ENCODE assay signal across 4 cellular contexts in the genomic region with DNA sequence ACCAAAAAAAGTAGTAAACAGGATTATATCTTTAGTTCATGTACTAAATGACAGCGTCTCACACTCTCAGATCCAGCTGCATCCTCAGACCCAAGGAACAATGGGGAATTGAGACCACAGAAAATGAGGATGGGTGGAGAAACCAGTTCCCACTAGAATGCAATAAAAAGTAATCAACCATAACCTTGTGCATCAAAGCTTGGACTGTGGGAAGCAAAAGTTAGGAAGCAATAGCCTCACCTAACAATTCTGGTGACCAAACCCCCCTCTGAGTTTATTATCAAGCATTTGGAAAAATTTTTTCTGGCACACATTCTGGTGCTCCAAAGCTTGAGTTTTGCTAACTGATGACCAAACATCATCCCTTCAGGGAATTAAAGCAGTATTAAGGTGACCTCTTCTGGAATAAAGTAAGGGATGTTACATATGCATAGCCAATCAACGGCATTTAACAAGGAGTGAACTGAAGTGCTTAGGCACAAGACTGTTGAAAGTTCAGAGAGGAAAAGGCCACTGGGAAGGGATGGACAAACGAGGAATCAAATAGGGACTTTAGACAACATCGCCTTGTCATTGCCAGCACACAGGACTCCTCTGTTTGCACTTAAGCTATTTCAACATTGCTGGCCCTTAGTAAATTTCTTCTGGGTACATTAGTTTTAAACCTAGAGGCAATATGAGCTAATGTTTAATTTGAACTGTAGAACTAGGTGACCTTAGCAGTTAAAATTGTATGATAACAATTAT.
TF ChIP-seq lines count a peak whose summit lies in the region.

No MANE protein-coding gene starts in this region.

TF ChIP-seq in A549, 52 proteins besides CTCF, POLR2A, EP300 and RAD21 (continues in another document):
- no peak for TF ChIP-seq SREBF2 (IDR thresholded peaks at IDR 0.05)
- TF ChIP-seq ZFP36 (IDR thresholded peaks at IDR 0.05; ENCODE audit: borderline replicate concordance, partially characterized antibody): no peak
- TF ChIP-seq RCOR1 (IDR thresholded peaks at IDR 0.05; ENCODE audit: low read depth, low read length): no peak
- TF ChIP-seq, protein P1, sequence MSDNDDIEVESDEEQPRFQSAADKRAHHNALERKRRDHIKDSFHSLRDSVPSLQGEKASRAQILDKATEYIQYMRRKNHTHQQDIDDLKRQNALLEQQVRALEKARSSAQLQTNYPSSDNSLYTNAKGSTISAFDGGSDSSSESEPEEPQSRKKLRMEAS (IDR thresholded peaks at IDR 0.05): no peak
- no peak for TF ChIP-seq RARB (CRISPR knock-in tag; IDR thresholded peaks at IDR 0.05)
- TF ChIP-seq, protein P2, sequence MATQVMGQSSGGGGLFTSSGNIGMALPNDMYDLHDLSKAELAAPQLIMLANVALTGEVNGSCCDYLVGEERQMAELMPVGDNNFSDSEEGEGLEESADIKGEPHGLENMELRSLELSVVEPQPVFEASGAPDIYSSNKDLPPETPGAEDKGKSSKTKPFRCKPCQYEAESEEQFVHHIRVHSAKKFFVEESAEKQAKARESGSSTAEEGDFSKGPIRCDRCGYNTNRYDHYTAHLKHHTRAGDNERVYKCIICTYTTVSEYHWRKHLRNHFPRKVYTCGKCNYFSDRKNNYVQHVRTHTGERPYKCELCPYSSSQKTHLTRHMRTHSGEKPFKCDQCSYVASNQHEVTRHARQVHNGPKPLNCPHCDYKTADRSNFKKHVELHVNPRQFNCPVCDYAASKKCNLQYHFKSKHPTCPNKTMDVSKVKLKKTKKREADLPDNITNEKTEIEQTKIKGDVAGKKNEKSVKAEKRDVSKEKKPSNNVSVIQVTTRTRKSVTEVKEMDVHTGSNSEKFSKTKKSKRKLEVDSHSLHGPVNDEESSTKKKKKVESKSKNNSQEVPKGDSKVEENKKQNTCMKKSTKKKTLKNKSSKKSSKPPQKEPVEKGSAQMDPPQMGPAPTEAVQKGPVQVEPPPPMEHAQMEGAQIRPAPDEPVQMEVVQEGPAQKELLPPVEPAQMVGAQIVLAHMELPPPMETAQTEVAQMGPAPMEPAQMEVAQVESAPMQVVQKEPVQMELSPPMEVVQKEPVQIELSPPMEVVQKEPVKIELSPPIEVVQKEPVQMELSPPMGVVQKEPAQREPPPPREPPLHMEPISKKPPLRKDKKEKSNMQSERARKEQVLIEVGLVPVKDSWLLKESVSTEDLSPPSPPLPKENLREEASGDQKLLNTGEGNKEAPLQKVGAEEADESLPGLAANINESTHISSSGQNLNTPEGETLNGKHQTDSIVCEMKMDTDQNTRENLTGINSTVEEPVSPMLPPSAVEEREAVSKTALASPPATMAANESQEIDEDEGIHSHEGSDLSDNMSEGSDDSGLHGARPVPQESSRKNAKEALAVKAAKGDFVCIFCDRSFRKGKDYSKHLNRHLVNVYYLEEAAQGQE (IDR thresholded peaks at IDR 0.05): no peak
- TF ChIP-seq RFX5 (IDR thresholded peaks at IDR 0.05): no peak
- TF ChIP-seq ZNF302 (CRISPR knock-in tag; IDR thresholded peaks at IDR 0.05): no peak
- TF ChIP-seq PHF8 (IDR thresholded peaks at IDR 0.05; ENCODE audit: borderline replicate concordance, low read depth): no peak
- TF ChIP-seq, protein P3, sequence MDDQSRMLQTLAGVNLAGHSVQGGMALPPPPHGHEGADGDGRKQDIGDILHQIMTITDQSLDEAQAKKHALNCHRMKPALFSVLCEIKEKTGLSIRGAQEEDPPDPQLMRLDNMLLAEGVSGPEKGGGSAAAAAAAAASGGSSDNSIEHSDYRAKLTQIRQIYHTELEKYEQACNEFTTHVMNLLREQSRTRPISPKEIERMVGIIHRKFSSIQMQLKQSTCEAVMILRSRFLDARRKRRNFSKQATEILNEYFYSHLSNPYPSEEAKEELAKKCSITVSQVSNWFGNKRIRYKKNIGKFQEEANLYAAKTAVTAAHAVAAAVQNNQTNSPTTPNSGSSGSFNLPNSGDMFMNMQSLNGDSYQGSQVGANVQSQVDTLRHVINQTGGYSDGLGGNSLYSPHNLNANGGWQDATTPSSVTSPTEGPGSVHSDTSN (IDR thresholded peaks at IDR 0.05): no peak

TF ChIP-seq in HEK293, 187 proteins besides CTCF, POLR2A, EP300 and RAD21:
- no peak for TF ChIP-seq ZNF146 (tag by site-specific recombination; IDR thresholded peaks at IDR 0.05)
- no peak for TF ChIP-seq ZBTB21 (tag by site-specific recombination; IDR thresholded peaks at IDR 0.05)
- TF ChIP-seq KLF16 (tag by site-specific recombination; IDR thresholded peaks at IDR 0.05): no peak
- TF ChIP-seq, protein P4, sequence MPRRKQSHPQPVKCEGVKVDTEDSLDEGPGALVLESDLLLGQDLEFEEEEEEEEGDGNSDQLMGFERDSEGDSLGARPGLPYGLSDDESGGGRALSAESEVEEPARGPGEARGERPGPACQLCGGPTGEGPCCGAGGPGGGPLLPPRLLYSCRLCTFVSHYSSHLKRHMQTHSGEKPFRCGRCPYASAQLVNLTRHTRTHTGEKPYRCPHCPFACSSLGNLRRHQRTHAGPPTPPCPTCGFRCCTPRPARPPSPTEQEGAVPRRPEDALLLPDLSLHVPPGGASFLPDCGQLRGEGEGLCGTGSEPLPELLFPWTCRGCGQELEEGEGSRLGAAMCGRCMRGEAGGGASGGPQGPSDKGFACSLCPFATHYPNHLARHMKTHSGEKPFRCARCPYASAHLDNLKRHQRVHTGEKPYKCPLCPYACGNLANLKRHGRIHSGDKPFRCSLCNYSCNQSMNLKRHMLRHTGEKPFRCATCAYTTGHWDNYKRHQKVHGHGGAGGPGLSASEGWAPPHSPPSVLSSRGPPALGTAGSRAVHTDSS (tag by site-specific recombination; IDR thresholded peaks at IDR 0.05): no peak
- TF ChIP-seq ZNF830 (tag by site-specific recombination; IDR thresholded peaks at IDR 0.05; ENCODE audit: low read depth): no peak
- TF ChIP-seq, protein P5, sequence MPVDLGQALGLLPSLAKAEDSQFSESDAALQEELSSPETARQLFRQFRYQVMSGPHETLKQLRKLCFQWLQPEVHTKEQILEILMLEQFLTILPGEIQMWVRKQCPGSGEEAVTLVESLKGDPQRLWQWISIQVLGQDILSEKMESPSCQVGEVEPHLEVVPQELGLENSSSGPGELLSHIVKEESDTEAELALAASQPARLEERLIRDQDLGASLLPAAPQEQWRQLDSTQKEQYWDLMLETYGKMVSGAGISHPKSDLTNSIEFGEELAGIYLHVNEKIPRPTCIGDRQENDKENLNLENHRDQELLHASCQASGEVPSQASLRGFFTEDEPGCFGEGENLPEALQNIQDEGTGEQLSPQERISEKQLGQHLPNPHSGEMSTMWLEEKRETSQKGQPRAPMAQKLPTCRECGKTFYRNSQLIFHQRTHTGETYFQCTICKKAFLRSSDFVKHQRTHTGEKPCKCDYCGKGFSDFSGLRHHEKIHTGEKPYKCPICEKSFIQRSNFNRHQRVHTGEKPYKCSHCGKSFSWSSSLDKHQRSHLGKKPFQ (tag by site-specific recombination; IDR thresholded peaks at IDR 0.05): 0 out of 2 replicates have a peak, but pooled peaks have one; percentile 33
- no peak for TF ChIP-seq OSR2 (tag by site-specific recombination; IDR thresholded peaks at IDR 0.05)

TF ChIP-seq in H1, 55 proteins besides CTCF, POLR2A, EP300 and RAD21:
- TF ChIP-seq TAF1 (IDR thresholded peaks at IDR 0.05; ENCODE audit: low read depth, low read length) (no peak), RNF2 (IDR thresholded peaks at IDR 0.05; ENCODE audit: borderline replicate concordance, low read depth, low read length, missing control alignments, poor library complexity, severe bottlenecking) (no peak), SUZ12 (IDR thresholded peaks at IDR 0.05; ENCODE audit: low read length) (no peak), HDAC6 (IDR thresholded peaks at IDR 0.05; ENCODE audit: low read depth, low read length) (no peak), BACH1 (IDR thresholded peaks at IDR 0.05; ENCODE audit: low read length) (no peak)

TF ChIP-seq in liver, 16 proteins besides CTCF, POLR2A, EP300 and RAD21:
- TF ChIP-seq, protein P1 (IDR thresholded peaks at IDR 0.05): peak; percentile 72
- TF ChIP-seq JUND (IDR thresholded peaks at IDR 0.05): peak; percentile 74 to 81
- TF ChIP-seq, protein P6, sequence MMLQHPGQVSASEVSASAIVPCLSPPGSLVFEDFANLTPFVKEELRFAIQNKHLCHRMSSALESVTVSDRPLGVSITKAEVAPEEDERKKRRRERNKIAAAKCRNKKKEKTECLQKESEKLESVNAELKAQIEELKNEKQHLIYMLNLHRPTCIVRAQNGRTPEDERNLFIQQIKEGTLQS (IDR thresholded peaks at IDR 0.05): peak; percentile 45
- TF ChIP-seq NR2F2 (IDR thresholded peaks at IDR 0.05): peak; percentile 56
- no peak for TF ChIP-seq YY1 (IDR thresholded peaks at IDR 0.05)
- peak in 1 of 2 donors; percentile 43 for TF ChIP-seq EGR1 (IDR thresholded peaks at IDR 0.05; ENCODE audit: low read depth in 2 of 2)
- peak; percentile 61 for TF ChIP-seq FOXA2 (IDR thresholded peaks at IDR 0.05)
- TF ChIP-seq RXRA (IDR thresholded peaks at IDR 0.05): peak; percentile 88 to 92
- TF ChIP-seq SP1 (IDR thresholded peaks at IDR 0.05): peak; percentile 95
- TF ChIP-seq, protein P7, sequence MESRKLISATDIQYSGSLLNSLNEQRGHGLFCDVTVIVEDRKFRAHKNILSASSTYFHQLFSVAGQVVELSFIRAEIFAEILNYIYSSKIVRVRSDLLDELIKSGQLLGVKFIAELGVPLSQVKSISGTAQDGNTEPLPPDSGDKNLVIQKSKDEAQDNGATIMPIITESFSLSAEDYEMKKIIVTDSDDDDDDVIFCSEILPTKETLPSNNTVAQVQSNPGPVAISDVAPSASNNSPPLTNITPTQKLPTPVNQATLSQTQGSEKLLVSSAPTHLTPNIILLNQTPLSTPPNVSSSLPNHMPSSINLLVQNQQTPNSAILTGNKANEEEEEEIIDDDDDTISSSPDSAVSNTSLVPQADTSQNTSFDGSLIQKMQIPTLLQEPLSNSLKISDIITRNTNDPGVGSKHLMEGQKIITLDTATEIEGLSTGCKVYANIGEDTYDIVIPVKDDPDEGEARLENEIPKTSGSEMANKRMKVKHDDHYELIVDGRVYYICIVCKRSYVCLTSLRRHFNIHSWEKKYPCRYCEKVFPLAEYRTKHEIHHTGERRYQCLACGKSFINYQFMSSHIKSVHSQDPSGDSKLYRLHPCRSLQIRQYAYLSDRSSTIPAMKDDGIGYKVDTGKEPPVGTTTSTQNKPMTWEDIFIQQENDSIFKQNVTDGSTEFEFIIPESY (IDR thresholded peaks at IDR 0.05): peak; percentile 39
- TF ChIP-seq TAF1 (conservative IDR thresholded peaks at IDR 0.05): peak; percentile 70
- TF ChIP-seq, protein P2 (IDR thresholded peaks at IDR 0.05): peak; percentile 31
- no peak for TF ChIP-seq GABPA (IDR thresholded peaks at IDR 0.05 in 1 of 2, conservative IDR thresholded peaks at IDR 0.05 in 1 of 2)
- peak; percentile 51 for TF ChIP-seq FOXA1 (IDR thresholded peaks at IDR 0.05)
- peak; percentile 92 to 95 for TF ChIP-seq HNF4A (conservative IDR thresholded peaks at IDR 0.05)
- TF ChIP-seq HNF4G (IDR thresholded peaks at IDR 0.05): peak; percentile 89
